Comparison of ENCODE assay signal across 8 cellular contexts in genomic region chr7:158506626-158507025, GRCh38.
"Had no signal": no experiment of that assay in that cellular context is flagged by ENCODE, and none has a peak within 500 bp of the region (broad histone marks: within the 10 kb centered on the region; RNA-seq: fewer than 3 reads in every experiment).

No MANE protein-coding gene starts in this region.

- H3K27me3 Mint-ChIP-seq: IgD-negative memory B cell had no signal

- DNase-seq: GM23248, GOT3, H9, HCEC 1CT had no signal

- H3K4me3 Mint-ChIP-seq: H9, IgD-negative memory B cell had no signal

- H3K4me3 ChIP-seq: GM23248 had no signal

- H2AFZ ChIP-seq: GM23248 had no signal

- H3K9ac ChIP-seq: GM23248 had no signal

- FAIRE-seq: H54, HepG2 had no signal

- H3K36me3 Mint-ChIP-seq: IgD-negative memory B cell had no signal

- H3K27ac ChIP-seq: GM23248, HL-60 had no signal
